ENCODE assay signal across 8 cellular contexts in the genomic region with DNA sequence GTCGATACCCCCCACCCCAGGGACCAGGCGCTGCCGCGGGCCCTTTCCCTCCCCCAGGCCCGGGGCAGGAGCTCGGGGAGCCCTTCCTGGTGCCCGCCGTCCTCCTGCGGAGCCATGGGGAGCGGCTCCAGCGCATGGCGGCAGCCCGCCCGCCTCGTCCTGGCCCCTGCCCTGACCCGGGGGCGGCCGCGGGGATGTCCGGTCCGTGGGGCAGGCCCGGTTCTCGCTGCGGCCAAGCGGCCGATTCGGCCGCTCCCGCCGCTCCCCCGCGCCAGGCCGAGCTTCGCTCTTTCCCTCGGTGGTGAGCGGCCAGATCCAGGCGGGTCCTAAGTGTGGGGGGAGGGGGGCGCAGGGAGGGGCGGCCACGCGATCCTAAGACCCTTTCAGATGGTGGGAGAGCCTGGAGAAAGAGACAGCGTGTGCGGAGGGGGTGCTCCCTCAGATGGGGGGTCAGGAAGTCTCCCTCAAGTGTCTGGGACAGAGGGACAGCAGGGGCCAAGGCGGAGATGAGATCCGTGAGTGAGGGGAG. TPM values are rescaled to one million over a fixed set of nuclear protein-coding genes. Genes with fewer than 3 reads are reported as not detected.
A peak's percentile ranks its signal among the peaks of the same experiment; 100 is the strongest.
DNase-seq lines count a peak whose midpoint lies in the region; ATAC-seq and TF ChIP-seq lines count a peak whose summit lies in the region.

No MANE protein-coding gene starts in this region.

- H3K27ac Mint-ChIP-seq in activated CD8-positive, alpha-beta memory T cell treated with anti-CD3 and anti-CD28 coated beads, Interleukin-2, amount 10 ng/mL, durations not matched to agents 7 days and 5 days: no peak overlapping the region

- no peak for ATAC-seq in GM19463 (IDR thresholded peaks at IDR 0.05; ENCODE audit: unreplicated experiment)
- ATAC-seq in activated CD8-positive, alpha-beta memory T cell treated with anti-CD3 and anti-CD28 coated beads, Interleukin-2, amount 10 ng/mL, durations not matched to agents 7 days and 5 days: no peak

- TF ChIP-seq CTCF in fibroblast of lung (conservative IDR thresholded peaks at IDR 0.05 in 1 of 2, IDR thresholded peaks at IDR 0.05 in 1 of 2; ENCODE audit: low read depth in 1 of 2, low read length in 2 of 2) (no peak), neutrophil (IDR thresholded peaks at IDR 0.05) (no peak)

- CTCF ChIA-PET in activated CD8-positive, alpha-beta memory T cell treated with anti-CD3 and anti-CD28 coated beads, Interleukin-2, amount 10 ng/mL, durations not matched to agents 7 days and 5 days (lab: Charles Lee): no interaction called here

- H4K20me1 ChIP-seq in fibroblast of lung (ENCODE audit: control insufficient read depth, extremely low read depth, insufficient read depth, low read length): no peaks in the 10 kb centered on the region

- H3K4me1 Mint-ChIP-seq in activated CD8-positive, alpha-beta memory T cell treated with anti-CD3 and anti-CD28 coated beads, Interleukin-2, amount 10 ng/mL, durations not matched to agents 7 days and 5 days: peaks cover 31% of the 10 kb centered on the region

- H3K36me3 ChIP-seq in SJCRH30 (no peaks in the 10 kb centered on the region), fibroblast of lung (ENCODE audit: control insufficient read depth, insufficient read depth, low read length) (no peaks in the 10 kb centered on the region), neutrophil (peaks cover 4% of the 10 kb centered on the region)

- peak; percentile 27 for DNase-seq in Daoy (ENCODE audit: low read depth)
- no peak for DNase-seq in SJCRH30
- no peak for DNase-seq in fibroblast of lung (ENCODE audit: low read depth in 2 of 2)
- no peak for DNase-seq in activated gamma-delta T cell (lab: John Stamatoyannopoulos, UW)
- no peak for DNase-seq in activated CD8-positive, alpha-beta memory T cell treated with anti-CD3 and anti-CD28 coated beads, Interleukin-2, amount 10 ng/mL, durations not matched to agents 7 days and 5 days
- no peak for DNase-seq in iPS-NIHi11 (ENCODE audit: low spot score)

- H3K4me2 ChIP-seq in fibroblast of lung (ENCODE audit: extremely low read depth, insufficient read depth, low read length): peak overlapping the region; percentile 93

- H3K79me2 ChIP-seq in fibroblast of lung (ENCODE audit: control insufficient read depth, insufficient read depth, low read length): no peaks in the 10 kb centered on the region

- H3K9me3 ChIP-seq in SJCRH30 (replicated peaks) (no peaks in the 10 kb centered on the region), fibroblast of lung (ENCODE audit: control insufficient read depth, insufficient read depth, low read depth, low read length) (no peaks in the 10 kb centered on the region), neutrophil (no peaks in the 10 kb centered on the region)

- no peaks in the 10 kb centered on the region; the same call in 1 of the 2 replicates for H3K27me3 ChIP-seq in SJCRH30
- peaks cover 5% of the 10 kb centered on the region for H3K27me3 ChIP-seq in fibroblast of lung (ENCODE audit: control insufficient read depth, insufficient read depth, low read length)
- peaks cover 62% of the 10 kb centered on the region for H3K27me3 ChIP-seq in neutrophil

- peak overlapping the region; percentile 59 for H2AFZ ChIP-seq in fibroblast of lung (ENCODE audit: low read length)

- peaks cover 2% of the 10 kb centered on the region; the same call in 1 of the 2 replicates for H3K4me1 ChIP-seq in SJCRH30
- no peaks in the 10 kb centered on the region for H3K4me1 ChIP-seq in fibroblast of lung (ENCODE audit: control insufficient read depth, extremely low read depth, insufficient read depth, low read length)
- H3K4me1 ChIP-seq in neutrophil (ENCODE audit: control insufficient read depth in 1 of 2, insufficient read depth in 1 of 2, low read depth in 1 of 2, low read length in 1 of 2): peaks cover 42 to 46% of the 10 kb centered on the region in 2 experiments

- H3K27ac ChIP-seq in SJCRH30 (no peak overlapping the region), fibroblast of lung (ENCODE audit: insufficient read depth, low read length) (no peak overlapping the region), neutrophil (peak overlapping the region; percentile 82)

- peaks cover 40% of the 10 kb centered on the region for H3K36me3 Mint-ChIP-seq in activated CD8-positive, alpha-beta memory T cell treated with anti-CD3 and anti-CD28 coated beads, Interleukin-2, amount 10 ng/mL, durations not matched to agents 7 days and 5 days

- H3K9ac ChIP-seq in fibroblast of lung (ENCODE audit: insufficient read depth, low read length): peak overlapping the region; percentile 50

- H3K4me3 ChIP-seq in SJCRH30: peak overlapping the region; percentile 55
- peak overlapping the region; percentile 56 to 79 (median 72) for H3K4me3 ChIP-seq in fibroblast of lung (replicated peaks in 1 of 4; ENCODE audit: control extremely low read depth in 1 of 4, insufficient read depth in 1 of 4, low read depth in 3 of 4, low read length in 4 of 4)
- H3K4me3 ChIP-seq in neutrophil (ENCODE audit: low read depth in 1 of 2, low read length in 1 of 2): peak overlapping the region; percentile 54 to 66

- peaks cover 24% of the 10 kb centered on the region for H3K27me3 Mint-ChIP-seq in activated CD8-positive, alpha-beta memory T cell treated with anti-CD3 and anti-CD28 coated beads, Interleukin-2, amount 10 ng/mL, durations not matched to agents 7 days and 5 days

- H3K4me3 Mint-ChIP-seq in activated CD8-positive, alpha-beta memory T cell treated with anti-CD3 and anti-CD28 coated beads, Interleukin-2, amount 10 ng/mL, durations not matched to agents 7 days and 5 days: no peak overlapping the region

- H3K9me3 Mint-ChIP-seq in activated CD8-positive, alpha-beta memory T cell treated with anti-CD3 and anti-CD28 coated beads, Interleukin-2, amount 10 ng/mL, durations not matched to agents 7 days and 5 days (ENCODE audit: low read depth): peaks cover 9% of the 10 kb centered on the region

RNA-seq across cellular contexts. Expression of gene NEIL1, which starts 1.3 kb away (rescaled TPM):
- not detected in 2 replicates for total RNA-seq in Daoy (2014; rRNA removed; shearing (Covaris generic))
- total RNA-seq in SJCRH30 (2014; rRNA removed; shearing (Covaris generic)): 1.5 and 2.0 TPM in 2 replicates
- total RNA-seq in fibroblast of lung: 4.4 and 6.3 TPM in 2 replicates
- polyA plus RNA-seq in fibroblast of lung: 0.66 and 0.68 TPM in 2 replicates
- 1.4 and 2.1 TPM in 2 replicates for polyA plus RNA-seq in fibroblast of lung (2012)
- 4.1 TPM in 1 of 2 replicates, not detected in the other for polyA minus RNA-seq in fibroblast of lung (ENCODE audit: low replicate concordance)
- 1 to 10 TPM; 1.0 to 1.9 TPM for total RNA-seq in activated CD8-positive, alpha-beta memory T cell treated with anti-CD3 and anti-CD28 coated beads, Interleukin-2, amount 10 ng/mL, durations not matched to agents 7 days and 5 days

RNA-seq across cellular contexts. Expression of gene COMMD4, which starts 12.2 kb away (rescaled TPM):
- total RNA-seq in Daoy (2014; rRNA removed; shearing (Covaris generic)): 99.4 and 108 TPM in 2 replicates
- total RNA-seq in SJCRH30 (2014; rRNA removed; shearing (Covaris generic)): 59.2 and 59.9 TPM in 2 replicates
- 43.1 and 65.9 TPM in 2 replicates for total RNA-seq in fibroblast of lung
- 74.9 and 137 TPM in 2 replicates for polyA plus RNA-seq in fibroblast of lung
- 81.7 and 147 TPM in 2 replicates for polyA plus RNA-seq in fibroblast of lung (2012)
- 40.4 and 77.4 TPM in 2 replicates for polyA minus RNA-seq in fibroblast of lung (ENCODE audit: low replicate concordance)
- 10 to 100 TPM; 76.6 to 80.7 TPM for total RNA-seq in activated CD8-positive, alpha-beta memory T cell treated with anti-CD3 and anti-CD28 coated beads, Interleukin-2, amount 10 ng/mL, durations not matched to agents 7 days and 5 days

RNA-seq across cellular contexts. Expression of gene MAN2C1, which starts 20.3 kb away (rescaled TPM):
- 77.1 and 77.9 TPM in 2 replicates for total RNA-seq in Daoy (2014; rRNA removed; shearing (Covaris generic))
- 35.1 and 50.3 TPM in 2 replicates for total RNA-seq in SJCRH30 (2014; rRNA removed; shearing (Covaris generic))
- 94.3 and 124 TPM in 2 replicates for total RNA-seq in fibroblast of lung
- polyA plus RNA-seq in fibroblast of lung: 27.3 and 40.6 TPM in 2 replicates
- polyA plus RNA-seq in fibroblast of lung (2012): 48.6 and 55.3 TPM in 2 replicates
- polyA minus RNA-seq in fibroblast of lung (ENCODE audit: low replicate concordance): 56.2 and 93.4 TPM in 2 replicates
- 100 to 1,000 TPM; 143 to 170 TPM for total RNA-seq in activated CD8-positive, alpha-beta memory T cell treated with anti-CD3 and anti-CD28 coated beads, Interleukin-2, amount 10 ng/mL, durations not matched to agents 7 days and 5 days
